Comparison of ENCODE assay signal across 19 cellular contexts in genomic region chr1:14538335-14538734, GRCh38.
DNase-seq lines count a peak whose midpoint lies in the region; ATAC-seq and TF ChIP-seq lines count a peak whose summit lies in the region.
"Had no signal": no experiment of that assay in that cellular context is flagged by ENCODE, and none has a peak within 500 bp of the region (broad histone marks: within the 10 kb centered on the region; RNA-seq: fewer than 3 reads in every experiment).

No MANE protein-coding gene starts in this region.

- H3K27ac ChIP-seq in RWPE2 (ENCODE audit: poor library complexity, severe bottlenecking): no peak overlapping the region
- H3K27ac ChIP-seq: colonic mucosa, KMS-11 had no signal

- DNase-seq in AG10803 (ENCODE audit: low read depth): no peak
- DNase-seq in RWPE2 (ENCODE audit: low spot score): no peak
- DNase-seq in fibroblast of the aortic adventitia (ENCODE audit: low read depth): no peak
- no peak for DNase-seq in NCI-H187 treated with DMSO at 0.1 percent for 48 hours (lab: John Stamatoyannopoulos, UW)
- no peak for DNase-seq in omental fat pad (ENCODE audit: low spot score)
- no peak for DNase-seq in C1 segment of cervical spinal cord (lab: John Stamatoyannopoulos, UW)
- DNase-seq: activated CD4-positive, alpha-beta T cell treated with anti-CD3 and anti-CD28 coated beads, Interleukin-2, amount 50 U/mL, for 48 hours; CD4-positive, alpha-beta T cell; colonic mucosa; GDM1; NCI-H1436 treated with DMSO at 0.1 percent for 48 hours; NCI-H69; stimulated activated CD4-positive, alpha-beta T cell treated with anti-CD3 and anti-CD28 coated beads, Interleukin-4, amount 100 ng/mL, for 24 hours; T1000 had no signal

- ATAC-seq in RWPE2 (ENCODE audit: low read depth): no peak
- no peak for ATAC-seq in omental fat pad (ENCODE audit: low FRiP score)
- ATAC-seq in HG02571 (IDR thresholded peaks at IDR 0.05; ENCODE audit: unreplicated experiment): no peak
- ATAC-seq: activated T-helper 17 cell treated with anti-CD3 and anti-CD28 coated beads, Interleukin-2, amount 50 U/mL, for 72 hours; sciatic nerve had no signal

- TF ChIP-seq CTCF in AG10803 (conservative IDR thresholded peaks at IDR 0.05; ENCODE audit: low read length) (peak; percentile 43), GM12872 (IDR thresholded peaks at IDR 0.05; ENCODE audit: insufficient read depth, low read depth, low read length) (0 out of 3 replicates have a peak, but pooled peaks have one; percentile 11), RWPE2 (IDR thresholded peaks at IDR 0.05; ENCODE audit: poor library complexity, severe bottlenecking) (peak; percentile 36), fibroblast of the aortic adventitia (IDR thresholded peaks at IDR 0.05; ENCODE audit: insufficient read depth, low read length) (peak; percentile 30), omental fat pad (IDR thresholded peaks at IDR 0.05) (no peak)

- H3K4me3 ChIP-seq in AG10803 (ENCODE audit: low read length) (no peak overlapping the region), RWPE2 (ENCODE audit: severe bottlenecking) (no peak overlapping the region), fibroblast of the aortic adventitia (ENCODE audit: low read depth, low read length) (no peak overlapping the region)
- H3K4me3 ChIP-seq: colonic mucosa had no signal

- no peaks in the 10 kb centered on the region for H3K9me3 ChIP-seq in RWPE2 (ENCODE audit: severe bottlenecking)
- H3K9me3 ChIP-seq: colonic mucosa had no signal

- peaks cover 3% of the 10 kb centered on the region for H3K4me1 ChIP-seq in RWPE2 (ENCODE audit: insufficient read depth, poor library complexity, severe bottlenecking)
- H3K4me1 ChIP-seq: colonic mucosa had no signal

- H3K27me3 ChIP-seq in RWPE2 (ENCODE audit: insufficient read depth, poor library complexity, severe bottlenecking): no peaks in the 10 kb centered on the region
- H3K27me3 ChIP-seq: colonic mucosa had no signal

- no peaks in the 10 kb centered on the region for H3K36me3 ChIP-seq in RWPE2 (ENCODE audit: low read depth)
- H3K36me3 ChIP-seq: colonic mucosa had no signal

Comparison
In these comparisons a context has a peak if more than half of its experiments do, and no peak if none do; other contexts are left out.
1. CTCF ChIP-seq: peak in AG10803 (single experiment), GM12872 (single experiment), RWPE2 (single experiment) and fibroblast of the aortic adventitia (single experiment); none in omental fat pad (0 of 3).